In genomic region chr9:34665109-34665380, GRCh38 we compare ENCODE assay signal across 8 cellular contexts. TPM values are rescaled to one million over a fixed set of nuclear protein-coding genes. Genes with fewer than 3 reads are reported as not detected.
A peak's percentile ranks its signal among the peaks of the same experiment; 100 is the strongest.
DNase-seq lines count a peak whose midpoint lies in the region; ATAC-seq and TF ChIP-seq lines count a peak whose summit lies in the region.

No MANE protein-coding gene starts in this region.

- DNase-seq in GM23338 (ENCODE audit: low spot score) (no peak), WTC11 (ENCODE audit: low spot score) (no peak), immature natural killer cell (no peak), thyroid gland (no peak), AML-193 (lab: John Stamatoyannopoulos, UW) (no peak), dermis blood vessel endothelial cell (no peak)

- peaks cover 10% of the 10 kb centered on the region for H3K9me3 Mint-ChIP-seq in GM23338
- peaks cover 15% of the 10 kb centered on the region for H3K9me3 Mint-ChIP-seq in WTC11
- peaks cover 0 to 2% (median 0%) of the 10 kb centered on the region in 6 donors for H3K9me3 Mint-ChIP-seq in immature natural killer cell

- peaks cover 8% of the 10 kb centered on the region; the same call in 1 of the 2 replicates for H3K79me2 ChIP-seq in GM23338 (replicated peaks; ENCODE audit: insufficient read depth)

- H3K4me1 Mint-ChIP-seq in GM23338 (peaks cover 8% of the 10 kb centered on the region), WTC11 (peaks cover 9% of the 10 kb centered on the region), immature natural killer cell (peaks cover 13 to 18% of the 10 kb centered on the region in 2 donors)

- H3K4me2 ChIP-seq in GM23338 = peak overlapping the region; percentile 100

- CTCF ChIA-PET in WTC11 (lab: Charles Lee) = interaction anchor here (0.6 to 4.0 kb wide), 23 partner anchors 9 to 981 kb away, joined by 3 to 65 read pairs (median 5); partner anchors contain the start of genes ARID3C, DCTN3, GALT and IL11RA

- H3K27me3 Mint-ChIP-seq in GM23338 (ENCODE audit: insufficient read depth, low read depth, poor library complexity) (peaks cover 11% of the 10 kb centered on the region), WTC11 (ENCODE audit: low read depth) (peaks cover 10% of the 10 kb centered on the region), immature natural killer cell (ENCODE audit: low read depth in 3 of 3) (peaks cover 3 to 13% (median 7%) of the 10 kb centered on the region in 3 donors)

- H3K9me2 ChIP-seq in GM23338 (ENCODE audit: insufficient read depth) = no peaks in the 10 kb centered on the region

- peak overlapping the region; percentile 98 for H3K4me3 ChIP-seq in GM23338
- H3K4me3 ChIP-seq in thyroid gland (replicated peaks in 1 of 3) = peak overlapping the region in 2 of 3 donors; percentile 49 to 73

- TF ChIP-seq CTCF in C4-2B (conservative IDR thresholded peaks at IDR 0.05) = no peak
- no peak for TF ChIP-seq CTCF in GM23338 (conservative IDR thresholded peaks at IDR 0.05; ENCODE audit: low read depth in 2 of 2)
- TF ChIP-seq CTCF in WTC11 (IDR thresholded peaks at IDR 0.05) = no peak
- no peak for TF ChIP-seq CTCF in thyroid gland (IDR thresholded peaks at IDR 0.05)

- POLR2A ChIA-PET in WTC11 (lab: Charles Lee) = interaction anchor here (1.0 to 1.9 kb wide), 4 partner anchors 10 to 27 kb away, joined by 3 to 11 read pairs (median 6); partner anchors contain the start of genes GALT and SIGMAR1

- H3K9me3 ChIP-seq in thyroid gland = no peaks in the 10 kb centered on the region

- no peaks in the 10 kb centered on the region for H3K27me3 ChIP-seq in GM23338 (ENCODE audit: insufficient read depth)
- H3K27me3 ChIP-seq in thyroid gland = no peaks in the 10 kb centered on the region

- intact Hi-C loops in thyroid gland (cut with DNase I) = no loop called here

- TF ChIP-seq POLR2A in thyroid gland (IDR thresholded peaks at IDR 0.05) = no peak

- ATAC-seq in GM23338 (peak; percentile 73), WTC11 (no peak), HG03469 (IDR thresholded peaks at IDR 0.05; ENCODE audit: unreplicated experiment) (no peak)

- H3K36me3 Mint-ChIP-seq in GM23338 (ENCODE audit: low read depth) (peaks cover 23% of the 10 kb centered on the region), WTC11 (peaks cover 20% of the 10 kb centered on the region), immature natural killer cell (peaks cover 0 to 11% (median 3%) of the 10 kb centered on the region in 3 donors)

- no peaks in the 10 kb centered on the region for H3F3A ChIP-seq in GM23338 (replicated peaks; ENCODE audit: low read depth)

- H3K27ac Mint-ChIP-seq in GM23338 = no peak overlapping the region
- H3K27ac Mint-ChIP-seq in WTC11 = no peak overlapping the region
- peak overlapping the region in 4 of 6 donors; percentile 92 to 94 (median 93) for H3K27ac Mint-ChIP-seq in immature natural killer cell

- peaks cover 3% of the 10 kb centered on the region; the same call in 1 of the 2 replicates for H4K20me1 ChIP-seq in GM23338 (replicated peaks; ENCODE audit: insufficient read depth)

- no peaks in the 10 kb centered on the region for H3K36me3 ChIP-seq in GM23338 (ENCODE audit: insufficient read depth)
- no peaks in the 10 kb centered on the region for H3K36me3 ChIP-seq in thyroid gland

- H3K4me3 Mint-ChIP-seq in GM23338 = peak overlapping the region; percentile 82
- H3K4me3 Mint-ChIP-seq in WTC11 = peak overlapping the region; percentile 94
- peak overlapping the region; percentile 82 to 91 (median 88) for H3K4me3 Mint-ChIP-seq in immature natural killer cell

- peak overlapping the region; percentile 78 for H3K27ac ChIP-seq in C4-2B
- no peak overlapping the region for H3K27ac ChIP-seq in GM23338 (ENCODE audit: low read depth)
- H3K27ac ChIP-seq in thyroid gland = peak overlapping the region; percentile 93 to 99 (median 98)

- H3K4me1 ChIP-seq in GM23338 (ENCODE audit: insufficient read depth) (peaks cover 3% of the 10 kb centered on the region), thyroid gland (peaks cover 4 to 19% of the 10 kb centered on the region in 2 donors)

- WGBS in thyroid gland, 2 donors = 0 to 6% methylated on average over 3 to 4 of the region's 20 CpGs

- peak overlapping the region; percentile 91 for H2AFZ ChIP-seq in GM23338

TF ChIP-seq in GM23338, 12 proteins besides CTCF, POLR2A, EP300 and RAD21 (continues in another document):
- no peak for TF ChIP-seq NANOG (IDR thresholded peaks at IDR 0.05; ENCODE audit: borderline replicate concordance)

TF ChIP-seq in WTC11, 78 proteins besides CTCF, POLR2A, EP300 and RAD21 (continues in another document):
- TF ChIP-seq FOXP4 (CRISPR knock-in tag; IDR thresholded peaks at IDR 0.05) (0 out of 2 replicates have a peak, but pooled peaks have one; percentile 4), PRDM15 (CRISPR knock-in tag; IDR thresholded peaks at IDR 0.05) (peak; percentile 34; the same call in 1 of the 2 replicates), RORB (CRISPR knock-in tag; IDR thresholded peaks at IDR 0.05) (no peak)

RNA-seq across cellular contexts. Expression of gene CCL27, which starts 2.6 kb away (rescaled TPM):
- not detected in 2 replicates for total RNA-seq in GM23338 (2014; rRNA removed; shearing (Covaris generic))
- polyA plus RNA-seq in GM23338 (2016; fragmentation: Nextera tagmentation; extraction: Ambion mirVana) (not detected in 2 replicates), immature natural killer cell (not detected)
- total RNA-seq in WTC11 (2021) (0.68 to 1.0 TPM (median 0.89 TPM) in 3 replicates), thyroid gland (1 to 10 TPM in 1 of 4 donors, not detected in 3; 1.1 TPM), dermis blood vessel endothelial cell (not detected in 2 replicates)

RNA-seq across cellular contexts. Expression of gene IL11RA, which starts 13.1 kb away (rescaled TPM):
- 4.9 and 5.8 TPM in 2 replicates for total RNA-seq in GM23338 (2014; rRNA removed; shearing (Covaris generic))
- polyA plus RNA-seq in GM23338 (2016; fragmentation: Nextera tagmentation; extraction: Ambion mirVana) (3.1 and 4.0 TPM in 2 replicates), immature natural killer cell (10 to 100 TPM in 1 of 3 donors, 1 to 10 TPM in 2; 2.9 to 14.0 (median 5.0) TPM)
- total RNA-seq in WTC11 (2021) (7.2 to 8.6 TPM (median 7.6 TPM) in 3 replicates), thyroid gland (10 to 100 TPM; 43.8 to 89.9 (median 56.5) TPM), dermis blood vessel endothelial cell (7.0 and 10.4 TPM in 2 replicates)

RNA-seq across cellular contexts. Expression of gene GALT, which starts 18.6 kb away (rescaled TPM):
- 14.5 and 31.5 TPM in 2 replicates for total RNA-seq in GM23338 (2014; rRNA removed; shearing (Covaris generic))
- polyA plus RNA-seq in GM23338 (2016; fragmentation: Nextera tagmentation; extraction: Ambion mirVana) (31.6 and 35.1 TPM in 2 replicates), immature natural killer cell (10 to 100 TPM; 43.7 to 61.2 (median 47.3) TPM)
- total RNA-seq in WTC11 (2021) (35.9 to 39.7 TPM (median 37.6 TPM) in 3 replicates), thyroid gland (10 to 100 TPM; 48.7 to 76.5 (median 57.1) TPM), dermis blood vessel endothelial cell (36.8 and 45.3 TPM in 2 replicates)

RNA-seq across cellular contexts. Expression of gene CCL19, which starts 26.0 kb away (rescaled TPM):
- not detected in 2 replicates for total RNA-seq in GM23338 (2014; rRNA removed; shearing (Covaris generic))
- polyA plus RNA-seq in GM23338 (2016; fragmentation: Nextera tagmentation; extraction: Ambion mirVana) (not detected in 2 replicates), immature natural killer cell (not detected)
- total RNA-seq in WTC11 (2021) (not detected in 3 replicates), thyroid gland (1 to 10 TPM in 2 of 4 donors, not detected in 2; 2.2 to 8.5 TPM), dermis blood vessel endothelial cell (not detected in 2 replicates)

RNA-seq across cellular contexts. Expression of gene SIGMAR1, which starts 27.5 kb away (rescaled TPM):
- total RNA-seq in GM23338 (2014; rRNA removed; shearing (Covaris generic)) = 104 and 167 TPM in 2 replicates
- 76.4 and 82.3 TPM in 2 replicates for polyA plus RNA-seq in GM23338 (2016; fragmentation: Nextera tagmentation; extraction: Ambion mirVana)
- 108 to 116 TPM (median 109 TPM) in 3 replicates for total RNA-seq in WTC11 (2021)
- 100 to 1,000 TPM in 1 of 3 donors, 10 to 100 TPM in 2; 75.8 to 135 (median 85.2) TPM for polyA plus RNA-seq in immature natural killer cell
- total RNA-seq in thyroid gland = 10 to 100 TPM; 48.6 to 89.7 (median 76.6) TPM
- total RNA-seq in dermis blood vessel endothelial cell = 37.1 and 63.5 TPM in 2 replicates

Comparison
In these comparisons a context has a peak if more than half of its experiments do, and no peak if none do; other contexts are left out.
1. H3K27ac Mint-ChIP-seq: peak in immature natural killer cell (4 of 6); none in GM23338 (single experiment) and WTC11 (single experiment).
2. Peak in every context shown above with its lines, with median percentiles within 50 percentile points of each other: H3K4me3 Mint-ChIP-seq.